In genomic region chr1:54965624-54966340, GRCh38 we compare ENCODE assay signal across 9 cellular contexts. TPM values are rescaled to one million over a fixed set of nuclear protein-coding genes. Genes with fewer than 3 reads are reported as not detected.
DNase-seq lines count a peak whose midpoint lies in the region; ATAC-seq and TF ChIP-seq lines count a peak whose summit lies in the region.
"Had no signal": no experiment of that assay in that cellular context is flagged by ENCODE, and none has a peak within 500 bp of the region (broad histone marks: within the 10 kb centered on the region; RNA-seq: fewer than 3 reads in every experiment).

No MANE protein-coding gene starts in this region.

- peaks cover 15% of the 10 kb centered on the region for H3K27me3 Mint-ChIP-seq in activated naive CD4-positive, alpha-beta T cell treated with anti-CD3 and anti-CD28 coated beads for 36 hours (ENCODE audit: low read depth)

- TF ChIP-seq POLR2A in tibial nerve (IDR thresholded peaks at IDR 0.05), result no peak

- TF ChIP-seq CTCF in fibroblast of villous mesenchyme (IDR thresholded peaks at IDR 0.05; ENCODE audit: insufficient read depth, low read depth, low read length) (no peak), tibial nerve (IDR thresholded peaks at IDR 0.05) (no peak)

- no peak for TF ChIP-seq EP300 in tibial nerve (IDR thresholded peaks at IDR 0.05)

- no peaks in the 10 kb centered on the region for H3K9me3 ChIP-seq in tibial nerve

- H3K4me1 Mint-ChIP-seq in activated naive CD4-positive, alpha-beta T cell treated with anti-CD3 and anti-CD28 coated beads for 36 hours (ENCODE audit: low read depth), result no peaks in the 10 kb centered on the region
- H3K4me1 Mint-ChIP-seq: neural crest cell had no signal

- H3K9me3 Mint-ChIP-seq in activated naive CD4-positive, alpha-beta T cell treated with anti-CD3 and anti-CD28 coated beads, Interleukin-2, amount 50 U/mL, for 72 hours, result no peaks in the 10 kb centered on the region
- no peaks in the 10 kb centered on the region for H3K9me3 Mint-ChIP-seq in activated naive CD4-positive, alpha-beta T cell treated with anti-CD3 and anti-CD28 coated beads for 36 hours
- H3K9me3 Mint-ChIP-seq: neural crest cell had no signal

- no peak overlapping the region for H3K4me3 Mint-ChIP-seq in activated naive CD4-positive, alpha-beta T cell treated with anti-CD3 and anti-CD28 coated beads for 36 hours
- H3K4me3 Mint-ChIP-seq: neural crest cell had no signal

- H3K27ac ChIP-seq in tibial nerve, result no peak overlapping the region

- 53 to 54% methylated on average over 7 of the region's 7 CpGs for WGBS in tibial nerve, 2 donors

- no peaks in the 10 kb centered on the region for H3K4me1 ChIP-seq in tibial nerve

- no peaks in the 10 kb centered on the region for H3K36me3 Mint-ChIP-seq in activated naive CD4-positive, alpha-beta T cell treated with anti-CD3 and anti-CD28 coated beads, Interleukin-2, amount 50 U/mL, for 72 hours
- no peaks in the 10 kb centered on the region for H3K36me3 Mint-ChIP-seq in activated naive CD4-positive, alpha-beta T cell treated with anti-CD3 and anti-CD28 coated beads for 36 hours (ENCODE audit: low read depth)

- H3K27me3 ChIP-seq in tibial nerve, result no peaks in the 10 kb centered on the region

- intact Hi-C loops in activated naive CD4-positive, alpha-beta T cell treated with anti-CD3 and anti-CD28 coated beads for 36 hours (cut with micrococcal nuclease), result no loop called here

- H3K36me3 ChIP-seq in tibial nerve, result no peaks in the 10 kb centered on the region

- CTCF ChIA-PET in activated naive CD4-positive, alpha-beta T cell treated with anti-CD3 and anti-CD28 coated beads for 36 hours (lab: Charles Lee), result interaction anchor here (0.6 to 2.5 kb wide), 4 partner anchors 15 to 152 kb away, joined by 3 to 9 read pairs (median 6); no protein-coding TSS in a partner anchor

- peak overlapping the region in 1 of 2 donors; percentile 10 for H3K27ac Mint-ChIP-seq in activated naive CD4-positive, alpha-beta T cell treated with anti-CD3 and anti-CD28 coated beads, Interleukin-2, amount 50 U/mL, for 72 hours
- H3K27ac Mint-ChIP-seq in activated naive CD4-positive, alpha-beta T cell treated with anti-CD3 and anti-CD28 coated beads for 36 hours, result no peak overlapping the region

- H3K4me3 ChIP-seq in fibroblast of villous mesenchyme (ENCODE audit: low read depth, low read length) (no peak overlapping the region), tibial nerve (no peak overlapping the region)

- ATAC-seq in activated naive CD4-positive, alpha-beta T cell treated with anti-CD3 and anti-CD28 coated beads, Interleukin-2, amount 50 U/mL, for 72 hours, result peak; percentile 59 to 80
- ATAC-seq in HG03097 (IDR thresholded peaks at IDR 0.05; ENCODE audit: low FRiP score, unreplicated experiment), result peak; percentile 65

- DNase-seq in activated naive CD4-positive, alpha-beta T cell treated with anti-CD3 and anti-CD28 coated beads, Interleukin-2, amount 50 U/mL, for 72 hours (ENCODE audit: low spot score in 2 of 2), result no peak
- no peak for DNase-seq in activated naive CD4-positive, alpha-beta T cell treated with anti-CD3 and anti-CD28 coated beads for 36 hours
- DNase-seq in RPMI8226 (peak; percentile 93), fibroblast of villous mesenchyme (ENCODE audit: low read depth) (peak; percentile 54), tibial nerve (ENCODE audit: low spot score in 2 of 2) (peak; percentile 38 to 74), ecto neural progenitor cell (ENCODE audit: low spot score) (no peak), HK-2 (ENCODE audit: unreplicated experiment) (no peak)

RNA-seq across cellular contexts. Expression of gene TMEM61, which starts 14.6 kb away (rescaled TPM):
- total RNA-seq in activated naive CD4-positive, alpha-beta T cell treated with anti-CD3 and anti-CD28 coated beads, Interleukin-2, amount 50 U/mL, for 72 hours, result under 1 TPM in 1 of 2 donors, not detected in 1; 0.23 TPM
- not detected for total RNA-seq in activated naive CD4-positive, alpha-beta T cell treated with anti-CD3 and anti-CD28 coated beads for 36 hours
- total RNA-seq in fibroblast of villous mesenchyme, result not detected in 2 replicates
- total RNA-seq in tibial nerve, result under 1 TPM in 1 of 4 donors, not detected in 3; 0.84 TPM
- total RNA-seq: neural crest cell had no signal

RNA-seq across cellular contexts. Expression of gene BSND, which starts 33.0 kb away (rescaled TPM):
- total RNA-seq in activated naive CD4-positive, alpha-beta T cell treated with anti-CD3 and anti-CD28 coated beads, Interleukin-2, amount 50 U/mL, for 72 hours, result under 1 TPM in 1 of 2 donors, not detected in 1; 0.12 TPM
- total RNA-seq in activated naive CD4-positive, alpha-beta T cell treated with anti-CD3 and anti-CD28 coated beads for 36 hours, result not detected
- total RNA-seq in fibroblast of villous mesenchyme (not detected in 2 replicates), tibial nerve (not detected)
- total RNA-seq: neural crest cell had no signal

Comparison
In these comparisons a context has a peak if more than half of its experiments do, and no peak if none do; other contexts are left out.
1. DNase-seq: peak in RPMI8226 (single experiment), fibroblast of villous mesenchyme (single experiment) and tibial nerve (2 of 2); none in activated naive CD4-positive, alpha-beta T cell treated with anti-CD3 and anti-CD28 coated beads, Interleukin-2, amount 50 U/mL, for 72 hours (0 of 2), activated naive CD4-positive, alpha-beta T cell treated with anti-CD3 and anti-CD28 coated beads for 36 hours (single experiment), ecto neural progenitor cell (single experiment) and HK-2 (single experiment).